In the genomic region with DNA sequence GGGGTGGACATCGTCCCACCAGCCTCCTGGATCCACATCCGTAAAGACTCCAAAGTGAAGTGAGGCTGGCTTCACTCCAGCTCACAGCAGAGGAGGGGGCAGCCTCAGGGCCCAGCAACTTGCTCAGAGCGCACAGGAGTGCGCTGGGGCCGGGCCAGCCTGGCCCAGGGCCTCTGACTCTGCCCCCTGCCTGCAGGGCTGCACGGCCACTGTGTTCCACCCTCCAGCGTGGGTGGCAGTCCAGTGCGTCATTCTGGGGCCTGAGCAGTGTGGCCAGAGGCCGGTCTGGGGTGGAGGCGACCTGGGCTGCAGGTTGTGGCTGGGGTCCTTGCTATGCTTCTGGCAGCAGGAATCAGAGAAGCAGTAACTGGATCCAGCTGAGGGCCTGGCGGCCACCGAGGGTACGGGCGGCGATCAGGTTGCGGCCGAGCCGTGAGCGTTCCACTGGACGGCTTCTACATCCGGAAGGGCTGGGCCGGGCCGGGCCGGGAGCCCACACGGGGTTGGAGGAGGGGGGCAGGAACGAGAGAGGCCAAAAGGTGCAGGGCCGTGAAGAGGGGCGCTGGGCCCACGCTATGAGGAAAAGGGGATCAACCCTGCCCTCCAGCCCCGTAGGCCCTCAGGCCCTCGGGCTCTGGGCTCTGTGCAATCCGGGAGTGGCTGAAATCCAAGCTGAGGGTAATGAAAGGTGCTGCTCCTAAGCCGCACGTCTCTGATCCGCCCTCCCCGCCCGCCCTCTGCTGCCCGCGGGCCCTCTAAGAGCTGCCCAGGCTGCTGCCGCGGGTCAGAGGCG, we compare ENCODE assay signal across 12 cellular contexts. TPM values are rescaled to one million over a fixed set of nuclear protein-coding genes. Genes with fewer than 3 reads are reported as not detected.
A peak's percentile ranks its signal among the peaks of the same experiment; 100 is the strongest.
DNase-seq lines count a peak whose midpoint lies in the region; ATAC-seq and TF ChIP-seq lines count a peak whose summit lies in the region.
"Had no signal": no experiment of that assay in that cellular context is flagged by ENCODE, and none has a peak within 500 bp of the region (broad histone marks: within the 10 kb centered on the region; RNA-seq: fewer than 3 reads in every experiment).

A gene with protein sequence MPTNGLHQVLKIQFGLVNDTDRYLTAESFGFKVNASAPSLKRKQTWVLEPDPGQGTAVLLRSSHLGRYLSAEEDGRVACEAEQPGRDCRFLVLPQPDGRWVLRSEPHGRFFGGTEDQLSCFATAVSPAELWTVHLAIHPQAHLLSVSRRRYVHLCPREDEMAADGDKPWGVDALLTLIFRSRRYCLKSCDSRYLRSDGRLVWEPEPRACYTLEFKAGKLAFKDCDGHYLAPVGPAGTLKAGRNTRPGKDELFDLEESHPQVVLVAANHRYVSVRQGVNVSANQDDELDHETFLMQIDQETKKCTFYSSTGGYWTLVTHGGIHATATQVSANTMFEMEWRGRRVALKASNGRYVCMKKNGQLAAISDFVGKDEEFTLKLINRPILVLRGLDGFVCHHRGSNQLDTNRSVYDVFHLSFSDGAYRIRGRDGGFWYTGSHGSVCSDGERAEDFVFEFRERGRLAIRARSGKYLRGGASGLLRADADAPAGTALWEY (plus strand): TSS at position 787 of the 793 bp plus-strand sequence. CDS start 155 bp downstream, outside the sequence.

- H3K27me3 ChIP-seq in SJCRH30 (peaks cover 58% of the 10 kb centered on the region), thoracic aorta (replicated peaks; ENCODE audit: insufficient read depth) (no peaks in the 10 kb centered on the region)

- H3K27ac ChIP-seq in SJCRH30: no peak within 1 kb of the TSS
- H3K27ac ChIP-seq in thoracic aorta: no peak within 1 kb of the TSS

- peaks cover 23% of the 10 kb centered on the region for H3K4me1 ChIP-seq in SJCRH30
- H3K4me1 ChIP-seq in thoracic aorta (ENCODE audit: control insufficient read depth in 1 of 2, low read depth in 2 of 2): peaks cover 6 to 28% of the 10 kb centered on the region in 2 donors

- H3K9me3 ChIP-seq in SJCRH30 (replicated peaks): no peaks in the 10 kb centered on the region
- H3K9me3 ChIP-seq in thoracic aorta: no peaks in the 10 kb centered on the region

- H3K36me3 ChIP-seq in SJCRH30: no peaks in the 10 kb centered on the region
- H3K36me3 ChIP-seq in thoracic aorta: no peaks in the 10 kb centered on the region

- TF ChIP-seq CTCF in thoracic aorta (IDR thresholded peaks at IDR 0.05): peak; percentile 27

- no peak for ATAC-seq in thoracic aorta (ENCODE audit: insufficient number of reproducible peaks, low FRiP score, low read depth)
- ATAC-seq in HG02938 (IDR thresholded peaks at IDR 0.05; ENCODE audit: unreplicated experiment): no peak

- H3K4me3 ChIP-seq in SJCRH30 (peak within 1 kb of the TSS; percentile 5; the same call in 1 of the 2 replicates), thoracic aorta (peak within 1 kb of the TSS; percentile 38)

- DNase-seq in NCI-H82 (lab: John Stamatoyannopoulos, UW) (peak; percentile 40), NCI-H82 treated with DMSO at 0.1 percent for 48 hours (lab: John Stamatoyannopoulos, UW; ENCODE audit: unreplicated experiment) (no peak), SJCRH30 (peak; percentile 67 to 77), hepatic stellate cell (ENCODE audit: low spot score) (peak; percentile 65), thoracic aorta (ENCODE audit: low spot score) (no peak), NCI-H187 treated with DMSO at 0.1 percent for 48 hours (lab: John Stamatoyannopoulos, UW) (no peak), GOT3 (lab: John Stamatoyannopoulos, UW) (no peak)
- DNase-seq: activated B cell treated with CpG ODN at 0.5 μM for 24 hours; activated T-cell treated with anti-CD3 and anti-CD28 coated beads, Interleukin-2, amount 50 U/mL, for 24 hours; KBM-7; NCI-H2227 treated with DMSO at 0.1 percent for 48 hours had no signal

RNA-seq across cellular contexts. Expression of the gene that starts here (rescaled TPM):
- 0.43 and 0.61 TPM in 2 replicates for total RNA-seq in SJCRH30 (2014; rRNA removed; shearing (Covaris generic))
- total RNA-seq in thoracic aorta: 1 to 10 TPM; 4.2 to 9.2 TPM

Comparison
In these comparisons a context has a peak if more than half of its experiments do, and no peak if none do; other contexts are left out.
1. DNase-seq: peak in NCI-H82 (single experiment) and hepatic stellate cell (single experiment); none in NCI-H82 treated with DMSO at 0.1 percent for 48 hours (single experiment), thoracic aorta (single experiment), NCI-H187 treated with DMSO at 0.1 percent for 48 hours (single experiment) and GOT3 (single experiment).
2. Peak in DNase-seq and H3K4me3 ChIP-seq in SJCRH30; RNA of the gene not detected or under 1 TPM.